8 cellular contexts compared by ENCODE assay signal in the genomic region with DNA sequence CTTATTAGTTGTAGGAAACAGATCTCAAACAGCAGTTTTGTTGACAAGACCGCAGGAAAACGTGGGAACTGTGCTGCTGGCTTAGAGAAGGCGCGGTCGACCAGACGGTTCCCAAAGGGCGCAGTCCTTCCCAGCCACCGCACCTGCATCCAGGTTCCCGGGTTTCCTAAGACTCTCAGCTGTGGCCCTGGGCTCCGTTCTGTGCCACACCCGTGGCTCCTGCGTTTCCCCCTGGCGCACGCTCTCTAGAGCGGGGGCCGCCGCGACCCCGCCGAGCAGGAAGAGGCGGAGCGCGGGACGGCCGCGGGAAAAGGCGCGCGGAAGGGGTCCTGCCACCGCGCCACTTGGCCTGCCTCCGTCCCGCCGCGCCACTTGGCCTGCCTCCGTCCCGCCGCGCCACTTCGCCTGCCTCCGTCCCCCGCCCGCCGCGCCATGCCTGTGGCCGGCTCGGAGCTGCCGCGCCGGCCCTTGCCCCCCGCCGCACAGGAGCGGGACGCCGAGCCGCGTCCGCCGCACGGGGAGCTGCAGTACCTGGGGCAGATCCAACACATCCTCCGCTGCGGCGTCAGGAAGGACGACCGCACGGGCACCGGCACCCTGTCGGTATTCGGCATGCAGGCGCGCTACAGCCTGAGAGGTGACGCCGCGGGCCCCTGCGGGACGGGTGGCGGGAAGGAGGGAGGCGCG. TPM values are rescaled to one million over a fixed set of nuclear protein-coding genes. Genes with fewer than 3 reads are reported as not detected.
DNase-seq lines count a peak whose midpoint lies in the region; ATAC-seq and TF ChIP-seq lines count a peak whose summit lies in the region.

A gene (plus strand): TSS at position 343 of the 687 bp plus-strand sequence. CDS start 90 bp downstream, at position 433.

- peak within 1 kb of the TSS; percentile 48 for H3K27ac ChIP-seq in foreskin keratinocyte

- no peaks in the 10 kb centered on the region for H3K27me3 ChIP-seq in foreskin keratinocyte

- H3K4me1 ChIP-seq in ES-I3 (ENCODE audit: insufficient read depth, low read length) (peaks cover 6% of the 10 kb centered on the region; the same call in 1 of the 2 replicates), foreskin keratinocyte (no peaks in the 10 kb centered on the region)

- no peaks in the 10 kb centered on the region for H3K9me3 ChIP-seq in ES-I3 (ENCODE audit: control insufficient read depth, insufficient read depth, low read length)

- peak within 1 kb of the TSS; percentile 66 for H3K9ac ChIP-seq in ES-I3 (ENCODE audit: low read depth, low read length)

- DNase-seq in HuH-7 (ENCODE audit: low spot score) (peak; percentile 68), NOMO-1 treated with DMSO at 0.1 percent for 48 hours (lab: John Stamatoyannopoulos, UW; ENCODE audit: unreplicated experiment) (peak; percentile 48), foreskin keratinocyte (peak; percentile 42 to 66), omental fat pad (ENCODE audit: low spot score) (no peak), mesenteric fat pad (ENCODE audit: low spot score) (no peak)
- DNase-seq in activated T-cell treated with anti-CD3 and anti-CD28 coated beads, Interleukin-2, amount 50 U/mL, for 48 hours, result peak; percentile 74 to 80

- peak; percentile 22 for TF ChIP-seq CTCF in foreskin keratinocyte (conservative IDR thresholded peaks at IDR 0.05)
- TF ChIP-seq CTCF in omental fat pad (IDR thresholded peaks at IDR 0.05), result no peak

- ATAC-seq in GM21717 (IDR thresholded peaks at IDR 0.05; ENCODE audit: unreplicated experiment) (peak; percentile 43), foreskin keratinocyte (peak; percentile 74), omental fat pad (ENCODE audit: low FRiP score) (peak; percentile 68)

- peaks cover 14% of the 10 kb centered on the region for H3K36me3 ChIP-seq in ES-I3 (ENCODE audit: insufficient read depth, low read length)

RNA-seq across cellular contexts. Expression of the gene that starts here (rescaled TPM):
- total RNA-seq in foreskin keratinocyte (48.0 and 80.2 TPM in 2 replicates), omental fat pad (1 to 10 TPM in 1 of 4 donors, under 1 TPM in 2, not detected in 1; 0.50 to 6.4 (median 0.65) TPM), mesenteric fat pad (1.2 TPM)
- polyA plus RNA-seq in foreskin keratinocyte, result 75.9 and 127 TPM in 2 replicates

Comparison
In these comparisons a context has a peak if more than half of its experiments do, and no peak if none do; other contexts are left out.
1. DNase-seq: peak in HuH-7 (single experiment), NOMO-1 treated with DMSO at 0.1 percent for 48 hours (single experiment), activated T-cell treated with anti-CD3 and anti-CD28 coated beads, Interleukin-2, amount 50 U/mL, for 48 hours (2 of 2) and foreskin keratinocyte (2 of 2); none in omental fat pad (single experiment) and mesenteric fat pad (single experiment).
2. Peak in every context shown above with its lines, with median percentiles within 50 percentile points of each other: ATAC-seq.